Comparison of ENCODE assay signal across 10 cellular contexts in the genomic region with DNA sequence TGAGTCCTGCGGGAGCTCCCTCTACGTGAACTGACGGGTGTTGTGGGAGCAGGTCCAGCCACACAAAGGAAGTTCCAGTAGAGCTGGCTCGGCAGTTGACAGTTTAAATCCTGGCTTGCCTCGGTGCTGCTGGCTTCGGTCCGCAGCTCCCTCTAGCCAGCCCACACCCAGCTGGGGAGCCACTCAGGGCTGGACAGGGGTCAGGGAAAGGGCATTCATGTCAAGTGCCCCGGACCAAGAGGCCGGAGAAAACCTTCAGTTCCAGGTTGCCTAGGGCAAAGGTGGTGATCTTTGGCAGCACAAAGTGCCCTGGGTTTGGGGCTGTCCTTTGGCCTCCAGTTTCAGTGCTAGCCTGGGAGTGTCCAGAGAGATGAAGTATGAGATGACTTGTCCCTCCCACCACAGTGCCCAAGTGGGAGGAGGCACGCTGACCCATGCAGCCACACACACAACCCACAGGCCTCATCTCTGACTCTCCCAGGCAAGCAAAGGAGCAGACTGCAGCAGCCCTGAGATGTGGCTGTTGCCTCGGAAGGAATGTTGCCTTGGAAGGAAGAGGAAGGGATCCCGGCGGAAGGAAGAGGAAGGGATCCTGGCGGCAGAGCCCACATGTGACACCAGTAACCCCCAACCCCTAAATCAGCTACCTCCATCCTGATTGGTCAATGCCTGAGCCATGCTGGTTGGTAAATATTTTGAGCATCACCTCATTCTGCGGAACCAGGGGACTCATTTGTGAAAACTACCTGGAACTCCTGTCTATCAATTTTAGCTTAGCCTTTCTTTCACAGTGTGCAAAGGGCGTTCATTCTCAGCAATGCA. TPM values are rescaled to one million over a fixed set of nuclear protein-coding genes. Genes with fewer than 3 reads are reported as not detected.
DNase-seq lines count a peak whose midpoint lies in the region; ATAC-seq and TF ChIP-seq lines count a peak whose summit lies in the region.
"Had no signal": no experiment of that assay in that cellular context is flagged by ENCODE, and none has a peak within 500 bp of the region (broad histone marks: within the 10 kb centered on the region; RNA-seq: fewer than 3 reads in every experiment).

No MANE protein-coding gene starts in this region.

- H3K36me3 ChIP-seq in lower lobe of right lung (peaks cover 12% of the 10 kb centered on the region), thoracic aorta (peaks cover 9% of the 10 kb centered on the region)

- H3K4me3 ChIP-seq in lower lobe of right lung (no peak overlapping the region), thoracic aorta (peak overlapping the region; percentile 26)

- intact Hi-C loops in lower lobe of right lung (cut with DNase I): no loop called here

- H3K9me3 ChIP-seq in lower lobe of right lung: no peaks in the 10 kb centered on the region
- no peaks in the 10 kb centered on the region for H3K9me3 ChIP-seq in thoracic aorta

- H3K27ac ChIP-seq in lower lobe of right lung (peak overlapping the region; percentile 41), thoracic aorta (peak overlapping the region; percentile 29 to 48)

- H3K27me3 ChIP-seq in lower lobe of right lung (ENCODE audit: low read depth) (no peaks in the 10 kb centered on the region), thoracic aorta (replicated peaks; ENCODE audit: insufficient read depth) (no peaks in the 10 kb centered on the region)

- ATAC-seq in lower lobe of right lung: peak; percentile 79 to 84
- no peak for ATAC-seq in thoracic aorta (ENCODE audit: insufficient number of reproducible peaks, low FRiP score, low read depth)

- CTCF ChIA-PET in GM10248 (lab: Yijun Ruan, JAX): interaction anchor here (1.0 to 1.8 kb wide), 3 partner anchors 46 to 89 kb away, joined by 3 to 5 read pairs (median 4); no protein-coding TSS in a partner anchor

- no peak for TF ChIP-seq CTCF in lower lobe of right lung (IDR thresholded peaks at IDR 0.05)
- TF ChIP-seq CTCF in thoracic aorta (IDR thresholded peaks at IDR 0.05): no peak
- no peak for TF ChIP-seq CTCF in GM10248 (IDR thresholded peaks at IDR 0.05; ENCODE audit: control extremely low read depth, extremely low read depth, low read depth, missing control alignments)

- DNase-seq in HT1080 (ENCODE audit: low read depth): peak; percentile 61
- DNase-seq in ecto neural progenitor cell (ENCODE audit: low spot score): peak; percentile 72
- peak; percentile 75 for DNase-seq in lower lobe of right lung
- DNase-seq in thoracic aorta (ENCODE audit: low spot score): no peak
- DNase-seq in stimulated activated CD4-positive, alpha-beta T cell treated with anti-CD3 and anti-CD28 coated beads, Interleukin-2, amount 100 ng/mL, for 24 hours: no peak
- DNase-seq in GM10248 (ENCODE audit: extremely low spot score): no peak
- DNase-seq in mesenteric fat pad (ENCODE audit: low spot score): no peak
- no peak for DNase-seq in stimulated activated CD8-positive, alpha-beta memory T cell treated with anti-CD3 and anti-CD28 coated beads, Interleukin-4, amount 100 ng/mL, for 48 hours
- DNase-seq: activated CD8-positive, alpha-beta memory T cell treated with anti-CD3 and anti-CD28 coated beads for 24 hours had no signal

- POLR2A ChIA-PET in GM10248 (lab: Yijun Ruan, JAX): no interaction called here

- H3K4me1 ChIP-seq in lower lobe of right lung: peaks cover 35% of the 10 kb centered on the region
- peaks cover 12 to 17% of the 10 kb centered on the region in 2 donors for H3K4me1 ChIP-seq in thoracic aorta (ENCODE audit: control insufficient read depth in 1 of 2, low read depth in 2 of 2)

RNA-seq across cellular contexts. Expression of gene ANPEP, which starts 13.9 kb away (rescaled TPM):
- 357 and 384 TPM in 2 replicates for total RNA-seq in HT1080 (2014; rRNA removed; shearing (Covaris generic))
- 340 and 361 TPM in 2 replicates for polyA plus RNA-seq in HT1080 (2015; cell fraction: cytosol; rRNA removed)
- 1,086 and 1,306 TPM in 2 replicates for polyA plus RNA-seq in HT1080 (2015; cell fraction: nucleus; rRNA removed)
- 104 TPM for total RNA-seq in lower lobe of right lung
- total RNA-seq in thoracic aorta: 10 to 100 TPM; 27.5 to 29.2 TPM
- total RNA-seq in mesenteric fat pad: 50.3 TPM

RNA-seq across cellular contexts. Expression of gene MESP2, which starts 52.4 kb away (rescaled TPM):
- not detected in 2 replicates for total RNA-seq in HT1080 (2014; rRNA removed; shearing (Covaris generic))
- not detected in 2 replicates for polyA plus RNA-seq in HT1080 (2015; cell fraction: cytosol; rRNA removed)
- not detected in 2 replicates for polyA plus RNA-seq in HT1080 (2015; cell fraction: nucleus; rRNA removed)
- total RNA-seq in lower lobe of right lung (not detected), thoracic aorta (1 to 10 TPM in 1 of 2 donors, not detected in 1; 1.8 TPM), mesenteric fat pad (0.96 TPM)
- total RNA-seq: NCI-H460 had no signal

Comparison
In these comparisons a context has a peak if more than half of its experiments do, and no peak if none do; other contexts are left out.
1. DNase-seq: peak in HT1080 (single experiment), ecto neural progenitor cell (single experiment) and lower lobe of right lung (single experiment); none in thoracic aorta (single experiment), stimulated activated CD4-positive, alpha-beta T cell treated with anti-CD3 and anti-CD28 coated beads, Interleukin-2, amount 100 ng/mL, for 24 hours (0 of 2), GM10248 (single experiment), mesenteric fat pad (single experiment) and stimulated activated CD8-positive, alpha-beta memory T cell treated with anti-CD3 and anti-CD28 coated beads, Interleukin-4, amount 100 ng/mL, for 48 hours (single experiment).